9 cellular contexts compared by ENCODE assay signal in genomic region chr7:23529262-23529859, GRCh38. TPM values are rescaled to one million over a fixed set of nuclear protein-coding genes. Genes with fewer than 3 reads are reported as not detected.
DNase-seq lines count a peak whose midpoint lies in the region; ATAC-seq lines count a peak whose summit lies in the region.
"Had no signal": no experiment of that assay in that cellular context is flagged by ENCODE, and none has a peak within 500 bp of the region (broad histone marks: within the 10 kb centered on the region; RNA-seq: fewer than 3 reads in every experiment).

No MANE protein-coding gene starts in this region.

- peaks cover 35% of the 10 kb centered on the region for H3K36me3 Mint-ChIP-seq in stimulated activated naive CD8-positive, alpha-beta T cell treated with anti-CD3 and anti-CD28 coated beads, Interleukin-15, Interleukin-2, amounts not matched to agents 100 ng/mL and 50 ng/mL, for 24 hours (ENCODE audit: low read depth)
- H3K36me3 Mint-ChIP-seq in activated naive CD8-positive, alpha-beta T cell treated with anti-CD3 and anti-CD28 coated beads for 36 hours, result peaks cover 26% of the 10 kb centered on the region
- H3K36me3 Mint-ChIP-seq in immature natural killer cell, result peaks cover 0 to 3% (median 0%) of the 10 kb centered on the region in 3 donors

- H3K4me3 Mint-ChIP-seq in stimulated activated naive CD8-positive, alpha-beta T cell treated with anti-CD3 and anti-CD28 coated beads, Interleukin-15, Interleukin-2, amounts not matched to agents 100 ng/mL and 50 ng/mL, for 24 hours, result peak overlapping the region; percentile 99
- peak overlapping the region; percentile 98 for H3K4me3 Mint-ChIP-seq in activated naive CD8-positive, alpha-beta T cell treated with anti-CD3 and anti-CD28 coated beads for 36 hours
- peak overlapping the region; percentile 97 to 100 (median 99) for H3K4me3 Mint-ChIP-seq in immature natural killer cell

- no peak for ATAC-seq in stimulated activated naive CD8-positive, alpha-beta T cell treated with anti-CD3 and anti-CD28 coated beads, Interleukin-15, Interleukin-2, amounts not matched to agents 100 U/mL and 50 U/mL, for 24 hours
- ATAC-seq in GM21367 (IDR thresholded peaks at IDR 0.05; ENCODE audit: unreplicated experiment) (no peak), GM21723 (IDR thresholded peaks at IDR 0.05; ENCODE audit: unreplicated experiment) (no peak), HG03342 (IDR thresholded peaks at IDR 0.05; ENCODE audit: unreplicated experiment) (no peak)

- peaks cover 69% of the 10 kb centered on the region for H3K4me1 Mint-ChIP-seq in stimulated activated naive CD8-positive, alpha-beta T cell treated with anti-CD3 and anti-CD28 coated beads, Interleukin-15, Interleukin-2, amounts not matched to agents 100 ng/mL and 50 ng/mL, for 24 hours (ENCODE audit: low read depth)
- H3K4me1 Mint-ChIP-seq in activated naive CD8-positive, alpha-beta T cell treated with anti-CD3 and anti-CD28 coated beads for 36 hours, result peaks cover 55% of the 10 kb centered on the region
- peaks cover 70 to 80% of the 10 kb centered on the region in 2 donors for H3K4me1 Mint-ChIP-seq in immature natural killer cell

- H3K27me3 Mint-ChIP-seq in stimulated activated naive CD8-positive, alpha-beta T cell treated with anti-CD3 and anti-CD28 coated beads, Interleukin-15, Interleukin-2, amounts not matched to agents 100 ng/mL and 50 ng/mL, for 24 hours, result no peaks in the 10 kb centered on the region
- H3K27me3 Mint-ChIP-seq in activated naive CD8-positive, alpha-beta T cell treated with anti-CD3 and anti-CD28 coated beads for 36 hours, result no peaks in the 10 kb centered on the region
- peaks cover 13 to 26% (median 19%) of the 10 kb centered on the region in 3 donors for H3K27me3 Mint-ChIP-seq in immature natural killer cell (ENCODE audit: low read depth in 3 of 3)

- no peaks in the 10 kb centered on the region for H3K9me3 Mint-ChIP-seq in stimulated activated naive CD8-positive, alpha-beta T cell treated with anti-CD3 and anti-CD28 coated beads, Interleukin-15, Interleukin-2, amounts not matched to agents 100 ng/mL and 50 ng/mL, for 24 hours
- no peaks in the 10 kb centered on the region for H3K9me3 Mint-ChIP-seq in activated naive CD8-positive, alpha-beta T cell treated with anti-CD3 and anti-CD28 coated beads for 36 hours
- no peaks in the 10 kb centered on the region for H3K9me3 Mint-ChIP-seq in immature natural killer cell

- no peak for DNase-seq in stimulated activated naive CD8-positive, alpha-beta T cell treated with anti-CD3 and anti-CD28 coated beads, Interleukin-15, Interleukin-2, amounts not matched to agents 100 U/mL and 50 U/mL, for 24 hours
- DNase-seq in activated naive CD8-positive, alpha-beta T cell treated with anti-CD3 and anti-CD28 coated beads for 36 hours, result no peak
- DNase-seq in immature natural killer cell (no peak), NCI-H226 (no peak)
- DNase-seq: kidney glomerular epithelial cell had no signal

- H3K27ac Mint-ChIP-seq in stimulated activated naive CD8-positive, alpha-beta T cell treated with anti-CD3 and anti-CD28 coated beads, Interleukin-15, Interleukin-2, amounts not matched to agents 100 ng/mL and 50 ng/mL, for 24 hours, result no peak overlapping the region
- H3K27ac Mint-ChIP-seq in activated naive CD8-positive, alpha-beta T cell treated with anti-CD3 and anti-CD28 coated beads for 36 hours, result peak overlapping the region; percentile 60
- H3K27ac Mint-ChIP-seq in immature natural killer cell, result peak overlapping the region; percentile 34 to 100 (median 100)

RNA-seq across cellular contexts. Expression of gene TRA2A, which starts 2.4 kb away (rescaled TPM):
- total RNA-seq in activated naive CD8-positive, alpha-beta T cell treated with anti-CD3 and anti-CD28 coated beads for 36 hours, result 100 to 1,000 TPM; 102 to 104 TPM
- 10 to 100 TPM; 34.8 to 44.0 (median 40.6) TPM for polyA plus RNA-seq in immature natural killer cell

RNA-seq across cellular contexts. Expression of gene IGF2BP3, which starts 59.1 kb away (rescaled TPM):
- total RNA-seq in activated naive CD8-positive, alpha-beta T cell treated with anti-CD3 and anti-CD28 coated beads for 36 hours, result under 1 TPM; 0.41 to 0.70 TPM
- polyA plus RNA-seq in immature natural killer cell, result under 1 TPM in 1 of 3 donors, not detected in 2; 0.76 TPM
